In genomic region chr19:44777715-44778347, GRCh38 we compare ENCODE assay signal across 12 cellular contexts.
DNase-seq lines count a peak whose midpoint lies in the region.
"Had no signal": no experiment of that assay in that cellular context is flagged by ENCODE, and none has a peak within 500 bp of the region (broad histone marks: within the 10 kb centered on the region; RNA-seq: fewer than 3 reads in every experiment).

TSS of gene CBLC (plus strand) at chr19:44777890. CDS start at chr19:44777932, 42 bp downstream.

- H3K9me3 ChIP-seq in mucosa of rectum (ENCODE audit: control insufficient read depth in 2 of 2, low read length in 2 of 2) = no peaks in the 10 kb centered on the region
- H3K9me3 ChIP-seq: neutrophil had no signal

- H3K36me3 Mint-ChIP-seq in dendritic cell treated with granulocyte-macrophage colony-stimulating factor and Interleukin-4, amounts not matched to agents 40 ng/mL and 50 ng/mL, for 4 days (ENCODE audit: low read depth) = no peaks in the 10 kb centered on the region

- no peaks in the 10 kb centered on the region for H3K9me3 Mint-ChIP-seq in dendritic cell treated with granulocyte-macrophage colony-stimulating factor and Interleukin-4, amounts not matched to agents 40 ng/mL and 50 ng/mL, for 4 days

- intact Hi-C loops in dendritic cell treated with granulocyte-macrophage colony-stimulating factor and Interleukin-4, amounts not matched to agents 40 ng/mL and 50 ng/mL, for 4 days (cut with micrococcal nuclease) = no loop called here
- intact Hi-C loops in head of caudate nucleus (cut with DNase I) = no loop called here

- H3K27ac Mint-ChIP-seq in dendritic cell treated with granulocyte-macrophage colony-stimulating factor and Interleukin-4, amounts not matched to agents 40 ng/mL and 50 ng/mL, for 4 days = peak within 1 kb of the TSS; percentile 48

- H3K36me3 ChIP-seq in mucosa of rectum (ENCODE audit: control insufficient read depth in 2 of 2, insufficient read depth in 2 of 2, low read length in 2 of 2) = peaks cover 2 to 5% of the 10 kb centered on the region in 2 donors
- H3K36me3 ChIP-seq: neutrophil had no signal

- H3K4me1 Mint-ChIP-seq in dendritic cell treated with granulocyte-macrophage colony-stimulating factor and Interleukin-4, amounts not matched to agents 40 ng/mL and 50 ng/mL, for 4 days (ENCODE audit: low read depth) = peaks cover 6% of the 10 kb centered on the region

- H3K27me3 Mint-ChIP-seq in dendritic cell treated with granulocyte-macrophage colony-stimulating factor and Interleukin-4, amounts not matched to agents 40 ng/mL and 50 ng/mL, for 4 days = peaks cover 19% of the 10 kb centered on the region

- no peak within 1 kb of the TSS for H3K4me3 Mint-ChIP-seq in dendritic cell treated with granulocyte-macrophage colony-stimulating factor and Interleukin-4, amounts not matched to agents 40 ng/mL and 50 ng/mL, for 4 days

- H3K27ac ChIP-seq in mucosa of rectum (ENCODE audit: low read depth in 2 of 2, low read length in 2 of 2) = peak within 1 kb of the TSS; percentile 95 to 98
- H3K27ac ChIP-seq: neutrophil had no signal

- DNase-seq in D341Med (ENCODE audit: low spot score) (peak; percentile 34), NCI-H146 (lab: John Stamatoyannopoulos, UW) (peak; percentile 98), medulla oblongata (ENCODE audit: extremely low spot score) (no peak), GDM1 (lab: John Stamatoyannopoulos, UW) (no peak), globus pallidus (ENCODE audit: low spot score) (no peak), head of caudate nucleus (no peak)
- DNase-seq: activated CD4-positive, alpha-beta T cell treated with anti-CD3 and anti-CD28 coated beads, Interleukin-2, amount 50 U/mL, for 48 hours; DND-41; stimulated activated naive CD4-positive, alpha-beta T cell had no signal

- no peaks in the 10 kb centered on the region for H3K27me3 ChIP-seq in mucosa of rectum (ENCODE audit: control insufficient read depth in 2 of 2, insufficient read depth in 2 of 2, low read length in 2 of 2)

- H3K9ac ChIP-seq in mucosa of rectum (ENCODE audit: low read depth in 1 of 2, low read length in 2 of 2) = peak within 1 kb of the TSS; percentile 75 to 94

- peaks cover 19 to 37% of the 10 kb centered on the region in 2 donors for H3K4me1 ChIP-seq in mucosa of rectum (ENCODE audit: control insufficient read depth in 2 of 2, insufficient read depth in 2 of 2, low read length in 2 of 2)

- H3K4me3 ChIP-seq in mucosa of rectum (ENCODE audit: low read length in 2 of 2) = peak within 1 kb of the TSS; percentile 65 to 77

Comparison
In these comparisons a context has a peak if more than half of its experiments do, and no peak if none do; other contexts are left out.
1. DNase-seq: peak in D341Med (single experiment) and NCI-H146 (single experiment); none in medulla oblongata (single experiment), GDM1 (single experiment), globus pallidus (single experiment) and head of caudate nucleus (0 of 42).